ENCODE assay signal across 15 cellular contexts in genomic region chr16:12132290-12132689, GRCh38.
DNase-seq lines count a peak whose midpoint lies in the region; ATAC-seq and TF ChIP-seq lines count a peak whose summit lies in the region.
"Had no signal": no experiment of that assay in that cellular context is flagged by ENCODE, and none has a peak within 500 bp of the region (broad histone marks: within the 10 kb centered on the region; RNA-seq: fewer than 3 reads in every experiment).

No MANE protein-coding gene starts in this region.

- no peaks in the 10 kb centered on the region for H3K9me3 ChIP-seq in upper lobe of right lung

- no peak overlapping the region for H3K27ac ChIP-seq in upper lobe of right lung
- H3K27ac ChIP-seq: 22Rv1, coronary artery had no signal

- peak; percentile 54 for ATAC-seq in upper lobe of right lung
- no peak for ATAC-seq in GM21423 (IDR thresholded peaks at IDR 0.05; ENCODE audit: unreplicated experiment)
- no peak for ATAC-seq in GM21619 (IDR thresholded peaks at IDR 0.05; ENCODE audit: unreplicated experiment)
- ATAC-seq: activated CD8-positive, alpha-beta T cell treated with anti-CD3 and anti-CD28 coated beads for 36 hours; natural killer cell had no signal

- H3K27me3 ChIP-seq in upper lobe of right lung: no peaks in the 10 kb centered on the region

- DNase-seq in NCI-H524 (lab: John Stamatoyannopoulos, UW) (peak; percentile 28 to 59), NCI-H524 treated with DMSO at 0.1 percent for 48 hours (lab: John Stamatoyannopoulos, UW) (no peak), SIG-M5 (lab: John Stamatoyannopoulos, UW) (peak; percentile 4), fibroblast of pulmonary artery (ENCODE audit: low read depth) (peak; percentile 46), upper lobe of right lung (no peak), NCI-H2196 (lab: John Stamatoyannopoulos, UW; ENCODE audit: unreplicated experiment) (no peak)
- DNase-seq: activated CD8-positive, alpha-beta T cell treated with anti-CD3 and anti-CD28 coated beads for 36 hours; COR-L47; natural killer cell; NCI-H1092; NCI-H2171 treated with DMSO at 0.1 percent for 48 hours had no signal

- TF ChIP-seq CTCF in fibroblast of pulmonary artery (IDR thresholded peaks at IDR 0.05; ENCODE audit: low read length, missing control alignments) (no peak), upper lobe of right lung (IDR thresholded peaks at IDR 0.05) (no peak)

- no peaks in the 10 kb centered on the region for H3K4me1 ChIP-seq in upper lobe of right lung

- intact Hi-C loops in upper lobe of right lung (cut with DNase I): no loop called here

- H3K36me3 ChIP-seq in upper lobe of right lung: peaks cover 26% of the 10 kb centered on the region

- H3K4me3 ChIP-seq in fibroblast of pulmonary artery (replicated peaks; ENCODE audit: low read depth, low read length): no peak overlapping the region
- no peak overlapping the region for H3K4me3 ChIP-seq in upper lobe of right lung
- H3K4me3 ChIP-seq: coronary artery had no signal

Comparison
In these comparisons a context has a peak if more than half of its experiments do, and no peak if none do; other contexts are left out.
1. DNase-seq: peak in NCI-H524 (2 of 2), SIG-M5 (single experiment) and fibroblast of pulmonary artery (single experiment); none in NCI-H524 treated with DMSO at 0.1 percent for 48 hours (single experiment), upper lobe of right lung (single experiment) and NCI-H2196 (single experiment).